Comparison of ENCODE assay signal across 8 cellular contexts in the genomic region with DNA sequence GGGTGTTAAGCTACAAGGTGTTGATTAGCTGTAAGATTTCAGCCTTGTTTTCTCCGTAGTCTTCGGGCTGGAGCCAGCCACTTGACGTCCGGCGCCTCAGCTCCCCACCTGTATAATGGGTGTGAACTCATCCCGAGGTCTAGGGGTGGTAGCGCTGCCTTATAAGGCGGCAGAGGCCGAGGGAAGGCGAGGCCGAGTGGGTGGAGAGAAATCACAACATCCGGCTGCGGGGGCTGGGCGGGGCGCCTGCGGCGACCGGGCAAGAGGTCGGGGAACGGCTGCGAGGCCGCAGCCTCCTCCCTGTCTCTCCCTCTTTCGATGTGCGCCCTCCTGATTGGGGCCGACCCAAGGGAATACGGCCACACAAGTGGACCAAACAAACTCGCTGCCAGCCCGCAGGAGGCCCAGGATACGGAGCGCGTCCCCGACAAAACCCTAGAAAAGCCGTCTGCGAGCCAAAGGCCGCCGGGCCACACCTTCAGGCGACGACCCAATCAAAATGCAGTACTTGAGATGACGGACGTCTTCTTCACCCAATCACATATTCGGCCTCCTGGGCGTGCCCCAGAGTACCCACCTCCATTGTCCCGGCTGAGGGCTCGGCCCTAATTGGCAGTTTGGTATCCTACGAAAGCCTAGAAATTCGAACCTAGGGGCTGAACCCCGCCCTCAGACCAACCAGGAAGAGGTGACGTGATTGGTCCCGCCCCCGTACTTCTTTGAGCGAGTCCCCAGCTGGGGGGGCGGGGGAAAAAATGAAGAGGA. TPM values are rescaled to one million over a fixed set of nuclear protein-coding genes. Genes with fewer than 3 reads are reported as not detected.
DNase-seq lines count a peak whose midpoint lies in the region; ATAC-seq and TF ChIP-seq lines count a peak whose summit lies in the region.

No MANE protein-coding gene starts in this region.

- no peak for TF ChIP-seq CTCF in Calu3 (IDR thresholded peaks at IDR 0.05; ENCODE audit: unreplicated experiment)

- H3K27ac ChIP-seq in HUES48 (ENCODE audit: low read depth, low read length) (peak overlapping the region; percentile 97), mesenchymal stem cell (ENCODE audit: low read length, poor library complexity, severe bottlenecking) (peak overlapping the region; percentile 95)

- H3K27me3 Mint-ChIP-seq in Calu3 (ENCODE audit: unreplicated experiment), result peaks cover 12% of the 10 kb centered on the region

- H3K4me3 ChIP-seq in HUES48 (ENCODE audit: low read depth, low read length) (peak overlapping the region; percentile 69), NT2/D1 (ENCODE audit: insufficient read length, low read depth) (peak overlapping the region; percentile 65), endocrine pancreas (ENCODE audit: control insufficient read depth, insufficient read depth, low read length) (no peak overlapping the region), mesenchymal stem cell (ENCODE audit: insufficient read depth in 1 of 2, low read depth in 1 of 2, low read length in 2 of 2) (peak overlapping the region; percentile 70 to 82)

- H3K9me3 Mint-ChIP-seq in Calu3 (ENCODE audit: low read depth, unreplicated experiment), result no peaks in the 10 kb centered on the region

- no peaks in the 10 kb centered on the region for H3K27me3 ChIP-seq in HUES48 (ENCODE audit: control insufficient read depth, insufficient read depth, low read length)
- no peaks in the 10 kb centered on the region for H3K27me3 ChIP-seq in NT2/D1 (ENCODE audit: insufficient read depth, insufficient read length)
- H3K27me3 ChIP-seq in endocrine pancreas (ENCODE audit: control insufficient read depth, insufficient read depth, low read length), result no peaks in the 10 kb centered on the region
- no peaks in the 10 kb centered on the region for H3K27me3 ChIP-seq in mesenchymal stem cell (ENCODE audit: control insufficient read depth in 1 of 2, insufficient read depth in 1 of 2, low read length in 2 of 2)

- H3K79me1 ChIP-seq in mesenchymal stem cell (replicated peaks; ENCODE audit: low read length, poor library complexity, severe bottlenecking), result peaks cover 30% of the 10 kb centered on the region

- peak overlapping the region; percentile 79 for H3K9ac ChIP-seq in HUES48 (ENCODE audit: low read depth, low read length)
- peak overlapping the region; percentile 85 for H3K9ac ChIP-seq in NT2/D1 (ENCODE audit: insufficient read length, low read depth)
- peak overlapping the region; percentile 49 for H3K9ac ChIP-seq in endocrine pancreas (ENCODE audit: control insufficient read depth, insufficient read depth, low read length)
- H3K9ac ChIP-seq in mesenchymal stem cell (ENCODE audit: low read length), result peak overlapping the region; percentile 91

- DNase-seq in Calu3 (peak; percentile 100), NT2/D1 (ENCODE audit: low read depth, low spot score) (peak; percentile 100), mesenchymal stem cell (peak; percentile 100)
- DNase-seq in activated CD8-positive, alpha-beta memory T cell treated with anti-CD3 and anti-CD28 coated beads, Interleukin-2, amount 50 U/mL, for 24 hours (ENCODE audit: extremely low read depth), result peak; percentile 99
- DNase-seq in stimulated activated CD8-positive, alpha-beta memory T cell treated with anti-CD3 and anti-CD28 coated beads, Interleukin-12 subunit alpha, Interleukin-12 subunit beta, amount 100 ng/mL, for 24 hours (ENCODE audit: extremely low read depth), result peak; percentile 99

- H2BK12ac ChIP-seq in mesenchymal stem cell (ENCODE audit: low read length in 2 of 2), result no peak overlapping the region

- ATAC-seq in GM21423 (IDR thresholded peaks at IDR 0.05; ENCODE audit: unreplicated experiment), result peak; percentile 69

- CTCF ChIA-PET in Calu3 (lab: Charles Lee), result interaction anchor here (0.5 to 3.6 kb wide), 12 partner anchors 10 to 173 kb away, joined by 3 to 33 read pairs (median 4); no protein-coding TSS in a partner anchor

- TSS peak; percentile 94 for BruUV-seq in Calu3 (replicated peaks; lab: Mats Ljungman, UMichigan)

- H3K23ac ChIP-seq in mesenchymal stem cell (ENCODE audit: low read length in 2 of 2), result no peak overlapping the region

- H3K18ac ChIP-seq in mesenchymal stem cell (ENCODE audit: low read depth in 1 of 2, low read length in 2 of 2), result peak overlapping the region; percentile 86 to 94

- peak overlapping the region in 1 of 2 experiments; percentile 35 for H3K14ac ChIP-seq in mesenchymal stem cell (ENCODE audit: low read length in 2 of 2)

- peaks cover 59% of the 10 kb centered on the region for H3K36me3 Mint-ChIP-seq in Calu3 (ENCODE audit: insufficient read depth, unreplicated experiment)

- H4K91ac ChIP-seq in mesenchymal stem cell (ENCODE audit: low read length), result peak overlapping the region; percentile 86

- H2AFZ ChIP-seq in mesenchymal stem cell (ENCODE audit: low read depth, low read length), result peak overlapping the region; percentile 23

- H3K4me3 Mint-ChIP-seq in Calu3 (ENCODE audit: low read depth, unreplicated experiment), result peak overlapping the region; percentile 93

- H3K9me3 ChIP-seq in HUES48 (ENCODE audit: control insufficient read depth, insufficient read depth, low read length) (no peaks in the 10 kb centered on the region), NT2/D1 (ENCODE audit: insufficient read depth, low read length) (no peaks in the 10 kb centered on the region), endocrine pancreas (ENCODE audit: control insufficient read depth, low read length) (no peaks in the 10 kb centered on the region), mesenchymal stem cell (ENCODE audit: control insufficient read depth, low read length) (no peaks in the 10 kb centered on the region)

- H3K4me1 Mint-ChIP-seq in Calu3 (ENCODE audit: low read depth, unreplicated experiment), result peaks cover 34% of the 10 kb centered on the region

- peak overlapping the region; percentile 98 for H2BK15ac ChIP-seq in mesenchymal stem cell (ENCODE audit: low read depth, poor library complexity, severe bottlenecking)

- intact Hi-C loops in Calu3 (cut with micrococcal nuclease; ENCODE audit: unreplicated experiment), result no loop called here

- peak overlapping the region; percentile 58 for H2AK5ac ChIP-seq in mesenchymal stem cell (ENCODE audit: low read length, severe bottlenecking)

- 1% methylated on average over 48 of the region's 52 CpGs for WGBS in mesenchymal stem cell

- H2BK5ac ChIP-seq in mesenchymal stem cell (ENCODE audit: low read depth, low read length, poor library complexity, severe bottlenecking), result peak overlapping the region; percentile 40

- H3K4me1 ChIP-seq in HUES48 (ENCODE audit: control insufficient read depth, insufficient read depth, low read length) (peaks cover 13% of the 10 kb centered on the region), NT2/D1 (ENCODE audit: insufficient read depth, insufficient read length) (peaks cover 27% of the 10 kb centered on the region), endocrine pancreas (ENCODE audit: control insufficient read depth, insufficient read depth, low read length) (no peaks in the 10 kb centered on the region), mesenchymal stem cell (ENCODE audit: control insufficient read depth, insufficient read depth, low read depth, low read length) (peaks cover 23% of the 10 kb centered on the region)

- peak overlapping the region; percentile 95 for H4K8ac ChIP-seq in mesenchymal stem cell (ENCODE audit: low read length)

- peak overlapping the region; percentile 68 to 71 for H3K4ac ChIP-seq in mesenchymal stem cell (ENCODE audit: low read depth in 1 of 2, low read length in 2 of 2)

- peak overlapping the region; percentile 76 for H3K4me2 ChIP-seq in mesenchymal stem cell (ENCODE audit: low read length, poor library complexity, severe bottlenecking)

- peak overlapping the region; percentile 100 for H3K27ac Mint-ChIP-seq in Calu3 (ENCODE audit: unreplicated experiment)

- H3K36me3 ChIP-seq in HUES48 (ENCODE audit: control insufficient read depth, insufficient read depth, low read length) (peaks cover 12% of the 10 kb centered on the region), NT2/D1 (ENCODE audit: insufficient read depth, insufficient read length, low read length) (peaks cover 21% of the 10 kb centered on the region), endocrine pancreas (ENCODE audit: control insufficient read depth, insufficient read depth, low read length) (no peaks in the 10 kb centered on the region), mesenchymal stem cell (ENCODE audit: control insufficient read depth in 1 of 2, insufficient read depth in 2 of 2, low read depth in 1 of 2, low read length in 2 of 2) (peaks cover 5 to 13% of the 10 kb centered on the region in 2 experiments)

- H2BK120ac ChIP-seq in mesenchymal stem cell (ENCODE audit: low read depth, low read length), result peak overlapping the region; percentile 71

RNA-seq across cellular contexts. Expression of a gene that starts 0.5 kb away (rescaled TPM):
- total RNA-seq in Calu3 (2022), result 64.6 and 72.6 TPM in 2 replicates
- polyA plus RNA-seq in mesenchymal stem cell (2013, experiment 1 of 2), result 12.5 TPM
- polyA plus RNA-seq in mesenchymal stem cell (2013, experiment 2 of 2), result 13.0 TPM

RNA-seq across cellular contexts. Expression of a gene that starts 16.6 kb away (rescaled TPM):
- 14.3 and 20.2 TPM in 2 replicates for total RNA-seq in Calu3 (2022)
- 1.2 TPM for polyA plus RNA-seq in mesenchymal stem cell (2013, experiment 1 of 2)
- 1.3 TPM for polyA plus RNA-seq in mesenchymal stem cell (2013, experiment 2 of 2)

RNA-seq across cellular contexts. Expression of a gene that starts 20.6 kb away (rescaled TPM):
- 25.2 and 27.6 TPM in 2 replicates for total RNA-seq in Calu3 (2022)
- 8.6 TPM for polyA plus RNA-seq in mesenchymal stem cell (2013, experiment 1 of 2)
- 7.8 TPM for polyA plus RNA-seq in mesenchymal stem cell (2013, experiment 2 of 2)

RNA-seq across cellular contexts. Expression of a gene that starts 25.5 kb away (rescaled TPM):
- not detected in 2 replicates for total RNA-seq in Calu3 (2022)
- not detected for polyA plus RNA-seq in mesenchymal stem cell (2013, experiment 1 of 2)
- not detected for polyA plus RNA-seq in mesenchymal stem cell (2013, experiment 2 of 2)

RNA-seq across cellular contexts. Expression of a gene that starts 41.7 kb away (rescaled TPM):
- total RNA-seq in Calu3 (2022), result 0.19 and 0.64 TPM in 2 replicates
- polyA plus RNA-seq in mesenchymal stem cell (2013, experiment 1 of 2), result not detected
- polyA plus RNA-seq in mesenchymal stem cell (2013, experiment 2 of 2), result not detected
